ENCODE assay signal across 9 cellular contexts in the genomic region with DNA sequence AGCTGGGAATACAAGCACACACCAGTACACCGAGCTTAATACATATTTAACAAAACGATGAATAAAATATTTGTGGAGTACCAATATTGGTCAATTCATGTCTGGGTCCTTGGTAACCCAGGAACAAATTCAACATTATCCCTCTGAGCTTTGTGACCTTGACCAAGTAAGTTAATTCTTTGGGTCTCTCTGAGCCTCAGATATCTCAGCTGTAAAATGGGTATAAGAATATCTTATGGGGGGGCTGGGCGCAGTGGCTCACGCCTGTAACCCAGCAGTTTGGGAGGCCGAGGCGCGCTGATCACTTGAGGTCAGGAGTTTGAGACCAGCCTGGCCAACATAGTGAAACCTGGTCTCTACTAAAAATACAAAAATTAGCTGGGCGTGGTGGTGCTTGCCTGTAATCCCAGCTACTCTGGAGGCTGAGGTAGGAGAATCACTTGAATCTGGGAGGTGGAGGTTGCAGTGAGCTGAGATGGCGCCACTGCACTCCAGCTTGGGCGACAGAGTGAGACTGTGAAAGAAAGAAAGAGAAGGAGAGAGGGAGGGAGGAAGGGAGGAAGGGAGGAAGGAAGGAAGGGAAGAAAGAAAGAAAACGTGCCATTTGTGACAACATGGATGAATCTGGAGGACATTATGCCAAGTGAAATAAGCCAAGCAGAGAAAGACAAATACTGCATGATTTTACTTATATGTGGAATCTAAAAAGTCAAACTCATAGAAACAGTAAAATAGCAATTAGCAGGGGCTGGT. TPM values are rescaled to one million over a fixed set of nuclear protein-coding genes. Genes with fewer than 3 reads are reported as not detected.
A peak's percentile ranks its signal among the peaks of the same experiment; 100 is the strongest.
DNase-seq lines count a peak whose midpoint lies in the region; ATAC-seq and TF ChIP-seq lines count a peak whose summit lies in the region.
"Not testable (repeated sequence)": the region's sequence is repeated elsewhere in the genome, so short reads cannot be mapped to it uniquely, and the experiment has no call there.
"Had no signal": no experiment of that assay in that cellular context is flagged by ENCODE, and none has a peak within 500 bp of the region (broad histone marks: within the 10 kb centered on the region; RNA-seq: fewer than 3 reads in every experiment).

No MANE protein-coding gene starts in this region.

- ATAC-seq in GM23338; T-helper 17 cell; activated CD8-positive, alpha-beta T cell treated with anti-CD3 and anti-CD28 coated beads, Interleukin-2, amount 10 ng/mL, durations not matched to agents 7 days and 5 days; memory B cell (ENCODE audit: low read depth): not testable (repeated sequence)

- H3K27ac ChIP-seq in BLaER1 treated with 17β-estradiol and CSF1 and Interleukin-3, amounts not matched to agents 10 nM and 100 nM = peak overlapping the region in 9 of 11 experiments; percentile 31 to 99 (median 93); a peak in 17 of 22 replicates
- not testable (repeated sequence) for H3K27ac ChIP-seq in GM23338 (ENCODE audit: low read depth)
- peak overlapping the region; percentile 63 for H3K27ac ChIP-seq in neutrophil

- not testable (repeated sequence) for H3K36me3 Mint-ChIP-seq in GM23338 (ENCODE audit: low read depth); T-helper 17 cell (ENCODE audit: low read depth); memory B cell
- H3K36me3 Mint-ChIP-seq in activated CD8-positive, alpha-beta T cell treated with anti-CD3 and anti-CD28 coated beads, Interleukin-2, amount 10 ng/mL, durations not matched to agents 7 days and 5 days (ENCODE audit: low read depth) = peaks cover 27% of the 10 kb centered on the region
- peaks cover 36% of the 10 kb centered on the region for H3K36me3 Mint-ChIP-seq in activated naive CD4-positive, alpha-beta T cell treated with anti-CD3 and anti-CD28 coated beads, Interleukin-2, amount 10 ng/mL, durations not matched to agents 7 days and 5 days

- 0 out of 2 replicates have a peak overlapping the region, but pooled peaks have one; percentile 59 for H3K27ac Mint-ChIP-seq in GM23338
- peak overlapping the region; percentile 98 for H3K27ac Mint-ChIP-seq in T-helper 17 cell
- H3K27ac Mint-ChIP-seq in activated CD8-positive, alpha-beta T cell treated with anti-CD3 and anti-CD28 coated beads, Interleukin-2, amount 10 ng/mL, durations not matched to agents 7 days and 5 days = peak overlapping the region; percentile 8
- H3K27ac Mint-ChIP-seq in activated naive CD4-positive, alpha-beta T cell treated with anti-CD3 and anti-CD28 coated beads, Interleukin-2, amount 10 ng/mL, durations not matched to agents 7 days and 5 days = peak overlapping the region; percentile 97
- H3K27ac Mint-ChIP-seq in memory B cell = peak overlapping the region; percentile 45

- not testable (repeated sequence) for H3K4me3 ChIP-seq in BLaER1 treated with 17β-estradiol and CSF1 and Interleukin-3, amounts not matched to agents 10 nM and 100 nM; GM23338; neutrophil (ENCODE audit: low read depth in 1 of 2, low read length in 1 of 2)

- CTCF ChIA-PET in activated CD8-positive, alpha-beta T cell treated with anti-CD3 and anti-CD28 coated beads, Interleukin-2, amount 10 ng/mL, durations not matched to agents 7 days and 5 days (lab: Charles Lee) = interaction anchor here (1.0 to 2.9 kb wide), 3 partner anchors 10 to 109 kb away, joined by 5 to 9 read pairs (median 6); a partner anchor contains a TSS
- CTCF ChIA-PET in activated naive CD4-positive, alpha-beta T cell treated with anti-CD3 and anti-CD28 coated beads, Interleukin-2, amount 10 ng/mL, durations not matched to agents 7 days and 5 days (lab: Charles Lee) = interaction anchor here (0.8 to 1.2 kb wide), 2 partner anchors 31 to 72 kb away, joined by 3 to 4 read pairs; no protein-coding TSS in a partner anchor

- H3K36me3 ChIP-seq in BLaER1 treated with 17β-estradiol and CSF1 and Interleukin-3, amounts not matched to agents 10 nM and 100 nM; GM23338 (ENCODE audit: insufficient read depth); neutrophil: not testable (repeated sequence)

- not testable (repeated sequence) for H3K27me3 ChIP-seq in BLaER1 treated with 17β-estradiol and CSF1 and Interleukin-3, amounts not matched to agents 10 nM and 100 nM; GM23338 (ENCODE audit: insufficient read depth); neutrophil

- H3K4me1 Mint-ChIP-seq in GM23338 = peaks cover 35% of the 10 kb centered on the region
- H3K4me1 Mint-ChIP-seq in T-helper 17 cell = peaks cover 53% of the 10 kb centered on the region
- H3K4me1 Mint-ChIP-seq in activated CD8-positive, alpha-beta T cell treated with anti-CD3 and anti-CD28 coated beads, Interleukin-2, amount 10 ng/mL, durations not matched to agents 7 days and 5 days (ENCODE audit: low read depth) = peaks cover 96% of the 10 kb centered on the region
- H3K4me1 Mint-ChIP-seq in activated naive CD4-positive, alpha-beta T cell treated with anti-CD3 and anti-CD28 coated beads, Interleukin-2, amount 10 ng/mL, durations not matched to agents 7 days and 5 days = peaks cover 96% of the 10 kb centered on the region
- H3K4me1 Mint-ChIP-seq in memory B cell = peaks cover 33% of the 10 kb centered on the region

- not testable (repeated sequence) for H3K79me2 ChIP-seq in GM23338 (replicated peaks; ENCODE audit: insufficient read depth)

- not testable (repeated sequence) for H3F3A ChIP-seq in GM23338 (replicated peaks; ENCODE audit: low read depth)

- not testable (repeated sequence) for H3K9me3 ChIP-seq in BLaER1 treated with 17β-estradiol and CSF1 and Interleukin-3, amounts not matched to agents 10 nM and 100 nM (replicated peaks in 1 of 11); T-helper 17 cell (ENCODE audit: control insufficient read depth, low read length, poor library complexity, severe bottlenecking); neutrophil

- H3K4me1 ChIP-seq in BLaER1 treated with 17β-estradiol and CSF1 and Interleukin-3, amounts not matched to agents 10 nM and 100 nM = peaks cover 82 to 99% (median 93%) of the 10 kb centered on the region in 10 experiments
- peaks cover 18% of the 10 kb centered on the region for H3K4me1 ChIP-seq in GM23338 (ENCODE audit: insufficient read depth)
- peaks cover 68 to 77% of the 10 kb centered on the region in 2 experiments for H3K4me1 ChIP-seq in neutrophil (ENCODE audit: control insufficient read depth in 1 of 2, insufficient read depth in 1 of 2, low read depth in 1 of 2, low read length in 1 of 2)

- not testable (repeated sequence) for H3K4me3 Mint-ChIP-seq in GM23338; activated CD8-positive, alpha-beta T cell treated with anti-CD3 and anti-CD28 coated beads, Interleukin-2, amount 10 ng/mL, durations not matched to agents 7 days and 5 days; activated naive CD4-positive, alpha-beta T cell treated with anti-CD3 and anti-CD28 coated beads, Interleukin-2, amount 10 ng/mL, durations not matched to agents 7 days and 5 days; memory B cell
- H3K4me3 Mint-ChIP-seq in T-helper 17 cell = peak overlapping the region; percentile 60

- H2AFZ ChIP-seq in GM23338 = not testable (repeated sequence)

- H3K9me3 Mint-ChIP-seq in GM23338; activated CD8-positive, alpha-beta T cell treated with anti-CD3 and anti-CD28 coated beads, Interleukin-2, amount 10 ng/mL, durations not matched to agents 7 days and 5 days (ENCODE audit: insufficient read depth); activated naive CD4-positive, alpha-beta T cell treated with anti-CD3 and anti-CD28 coated beads, Interleukin-2, amount 10 ng/mL, durations not matched to agents 7 days and 5 days; memory B cell: not testable (repeated sequence)

- peak overlapping the region; percentile 12 to 98 (median 92); a peak in 20 of 22 replicates for H3K4me2 ChIP-seq in BLaER1 treated with 17β-estradiol and CSF1 and Interleukin-3, amounts not matched to agents 10 nM and 100 nM
- H3K4me2 ChIP-seq in GM23338 = not testable (repeated sequence)

- H4K20me1 ChIP-seq in BLaER1 treated with 17β-estradiol and CSF1 and Interleukin-3, amounts not matched to agents 10 nM and 100 nM; GM23338 (replicated peaks; ENCODE audit: insufficient read depth): not testable (repeated sequence)

- not testable (repeated sequence) for TF ChIP-seq CTCF in GM23338 (conservative IDR thresholded peaks at IDR 0.05; ENCODE audit: low read depth in 2 of 2); neutrophil (IDR thresholded peaks at IDR 0.05)

- not testable (repeated sequence) for DNase-seq in GM23338 (ENCODE audit: low spot score); T-helper 17 cell; activated CD8-positive, alpha-beta T cell treated with anti-CD3 and anti-CD28 coated beads, Interleukin-2, amount 10 ng/mL, durations not matched to agents 7 days and 5 days; activated naive CD4-positive, alpha-beta T cell treated with anti-CD3 and anti-CD28 coated beads, Interleukin-2, amount 10 ng/mL, durations not matched to agents 7 days and 5 days; memory B cell (ENCODE audit: low spot score in 2 of 2)
- peak; percentile 8 for DNase-seq in dedifferentiated amniotic fluid mesenchymal stem cell (ENCODE audit: extremely low spot score)

- peaks cover 11% of the 10 kb centered on the region for H3K27me3 Mint-ChIP-seq in GM23338 (ENCODE audit: insufficient read depth, low read depth, poor library complexity)
- not testable (repeated sequence) for H3K27me3 Mint-ChIP-seq in T-helper 17 cell; activated CD8-positive, alpha-beta T cell treated with anti-CD3 and anti-CD28 coated beads, Interleukin-2, amount 10 ng/mL, durations not matched to agents 7 days and 5 days (ENCODE audit: low read depth); activated naive CD4-positive, alpha-beta T cell treated with anti-CD3 and anti-CD28 coated beads, Interleukin-2, amount 10 ng/mL, durations not matched to agents 7 days and 5 days; memory B cell

- POLR2A ChIA-PET in activated CD8-positive, alpha-beta T cell treated with anti-CD3 and anti-CD28 coated beads, Interleukin-2, amount 10 ng/mL, durations not matched to agents 7 days and 5 days (lab: Charles Lee) = interaction anchor here (0.6 to 1.6 kb wide), 2 partner anchors 11 to 35 kb away, joined by 3 to 4 read pairs; no protein-coding TSS in a partner anchor

- H3K9me2 ChIP-seq in GM23338 (ENCODE audit: insufficient read depth) = not testable (repeated sequence)

- peak overlapping the region in 5 of 11 experiments; percentile 12 to 35 (median 23); a peak in 7 of 22 replicates for H3K9ac ChIP-seq in BLaER1 treated with 17β-estradiol and CSF1 and Interleukin-3, amounts not matched to agents 10 nM and 100 nM

RNA-seq across cellular contexts. Expression of a gene that starts 7.9 kb away (rescaled TPM):
- 0.14 and 0.47 TPM in 2 replicates for total RNA-seq in GM23338 (2014; rRNA removed; shearing (Covaris generic))
- polyA plus RNA-seq in GM23338 (2016; fragmentation: Nextera tagmentation; extraction: Ambion mirVana) = 0.36 and 1.5 TPM in 2 replicates
- 1 to 10 TPM; 8.5 to 9.5 TPM for total RNA-seq in T-helper 17 cell
- under 1 TPM; 0.26 to 0.37 TPM for total RNA-seq in activated CD8-positive, alpha-beta T cell treated with anti-CD3 and anti-CD28 coated beads, Interleukin-2, amount 10 ng/mL, durations not matched to agents 7 days and 5 days
- total RNA-seq: RPMI7951 had no signal

RNA-seq across cellular contexts. Expression of a gene that starts 35.2 kb away (rescaled TPM):
- 31.0 and 32.0 TPM in 2 replicates for total RNA-seq in GM23338 (2014; rRNA removed; shearing (Covaris generic))
- polyA plus RNA-seq in GM23338 (2016; fragmentation: Nextera tagmentation; extraction: Ambion mirVana) = 22.2 and 23.7 TPM in 2 replicates
- total RNA-seq in T-helper 17 cell = 10 to 100 TPM; 51.3 to 52.0 TPM
- total RNA-seq in activated CD8-positive, alpha-beta T cell treated with anti-CD3 and anti-CD28 coated beads, Interleukin-2, amount 10 ng/mL, durations not matched to agents 7 days and 5 days = 10 to 100 TPM; 67.4 to 69.6 TPM

RNA-seq across cellular contexts. Expression of a gene that starts 51.0 kb away (rescaled TPM):
- 30.4 and 36.0 TPM in 2 replicates for total RNA-seq in GM23338 (2014; rRNA removed; shearing (Covaris generic))
- 11.2 and 15.0 TPM in 2 replicates for polyA plus RNA-seq in GM23338 (2016; fragmentation: Nextera tagmentation; extraction: Ambion mirVana)
- 1 to 10 TPM; 6.9 to 7.0 TPM for total RNA-seq in T-helper 17 cell
- 1 to 10 TPM; 7.6 to 8.2 TPM for total RNA-seq in activated CD8-positive, alpha-beta T cell treated with anti-CD3 and anti-CD28 coated beads, Interleukin-2, amount 10 ng/mL, durations not matched to agents 7 days and 5 days

Comparison
In these comparisons a context has a peak if more than half of its experiments do, and no peak if none do; other contexts are left out.
1. H3K27ac Mint-ChIP-seq: peak in every context shown above with its lines; median percentile 98 in T-helper 17 cell; 97 in activated naive CD4-positive, alpha-beta T cell treated with anti-CD3 and anti-CD28 coated beads, Interleukin-2, amount 10 ng/mL, durations not matched to agents 7 days and 5 days; 59 in GM23338; 45 in memory B cell; 8 in activated CD8-positive, alpha-beta T cell treated with anti-CD3 and anti-CD28 coated beads, Interleukin-2, amount 10 ng/mL, durations not matched to agents 7 days and 5 days.